1 cellular context compared by ENCODE assay signal in the genomic region with DNA sequence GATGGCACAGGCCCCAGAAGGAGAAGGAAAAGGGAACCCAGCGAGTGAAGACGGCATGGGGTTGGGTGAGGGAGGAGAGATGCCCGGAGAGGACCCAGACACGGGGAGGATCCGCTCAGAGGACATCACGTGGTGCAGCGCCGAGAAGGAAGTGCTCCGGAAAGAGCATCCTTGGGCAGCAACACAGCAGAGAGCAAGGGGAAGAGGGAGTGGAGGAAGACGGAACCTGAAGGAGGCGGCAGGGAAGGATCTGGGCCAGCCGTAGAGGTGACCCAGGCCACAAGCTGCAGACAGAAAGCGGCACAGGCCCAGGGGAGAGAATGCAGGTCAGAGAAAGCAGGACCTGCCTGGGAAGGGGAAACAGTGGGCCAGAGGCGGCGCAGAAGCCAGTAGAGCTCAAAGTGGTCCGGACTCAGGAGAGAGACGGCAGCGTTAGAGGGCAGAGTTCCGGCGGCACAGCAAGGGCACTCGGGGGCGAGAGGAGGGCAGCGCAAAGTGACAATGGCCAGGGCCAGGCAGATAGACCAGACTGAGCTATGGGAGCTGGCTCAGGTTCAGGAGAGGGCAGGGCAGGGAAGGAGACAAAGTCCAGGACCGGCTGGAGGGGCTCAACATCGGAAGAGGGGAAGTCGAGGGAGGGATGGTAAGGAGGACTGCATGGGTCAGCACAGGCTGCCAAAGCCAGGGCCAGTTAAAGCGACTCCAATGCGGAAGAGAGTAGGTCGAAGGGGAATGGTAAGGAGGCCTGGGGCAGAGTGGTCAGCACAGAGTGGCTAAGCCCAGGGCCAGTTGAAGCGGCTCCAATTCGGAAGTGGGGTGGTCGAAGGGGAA.
TF ChIP-seq lines count a peak whose summit lies in the region.

No MANE protein-coding gene starts in this region.

TF ChIP-seq in GM12878, 131 proteins besides CTCF, POLR2A, EP300 and RAD21:
- TF ChIP-seq ZBED1 (IDR thresholded peaks at IDR 0.05; ENCODE audit: borderline replicate concordance), result no peak
- no peak; the same call in 1 of the 2 replicates for TF ChIP-seq MXI1 (IDR thresholded peaks at IDR 0.05; ENCODE audit: low read depth, low read length)
- TF ChIP-seq TCF7 (IDR thresholded peaks at IDR 0.05; ENCODE audit: borderline replicate concordance), result no peak
- no peak for TF ChIP-seq CREM (IDR thresholded peaks at IDR 0.05; ENCODE audit: low read depth)
- TF ChIP-seq NFXL1 (IDR thresholded peaks at IDR 0.05; ENCODE audit: borderline replicate concordance), result no peak
- TF ChIP-seq SIX5 (IDR thresholded peaks at IDR 0.05; ENCODE audit: low read depth, low read length, severe bottlenecking), result no peak
- 0 out of 2 replicates have a peak, but pooled peaks have one; percentile 66 for TF ChIP-seq RCOR1 (conservative IDR thresholded peaks at IDR 0.05; ENCODE audit: low read depth, low read length)
- peak; percentile 95 for TF ChIP-seq RAD51 (IDR thresholded peaks at IDR 0.05)
- 0 out of 4 replicates have a peak, but pooled peaks of 1 of the 2 experiments have one; percentile 21 for TF ChIP-seq ETV6 (conservative IDR thresholded peaks at IDR 0.05 in 1 of 2, IDR thresholded peaks at IDR 0.05 in 1 of 2; ENCODE audit: borderline replicate concordance in 1 of 2, low read depth in 1 of 2)
- no peak for TF ChIP-seq ZNF24 (IDR thresholded peaks at IDR 0.05)
- TF ChIP-seq, protein P1, sequence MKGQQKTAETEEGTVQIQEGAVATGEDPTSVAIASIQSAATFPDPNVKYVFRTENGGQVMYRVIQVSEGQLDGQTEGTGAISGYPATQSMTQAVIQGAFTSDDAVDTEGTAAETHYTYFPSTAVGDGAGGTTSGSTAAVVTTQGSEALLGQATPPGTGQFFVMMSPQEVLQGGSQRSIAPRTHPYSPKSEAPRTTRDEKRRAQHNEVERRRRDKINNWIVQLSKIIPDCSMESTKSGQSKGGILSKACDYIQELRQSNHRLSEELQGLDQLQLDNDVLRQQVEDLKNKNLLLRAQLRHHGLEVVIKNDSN (IDR thresholded peaks at IDR 0.05; ENCODE audit: borderline replicate concordance, extremely low read length, insufficient read depth, low read depth, low read length), result peak; percentile 91
- no peak for TF ChIP-seq MYB (IDR thresholded peaks at IDR 0.05; ENCODE audit: borderline replicate concordance, low read depth, low read length)
- no peak for TF ChIP-seq STAT3 (IDR thresholded peaks at IDR 0.05; ENCODE audit: low read depth, low read length)
- no peak for TF ChIP-seq PAX8 (IDR thresholded peaks at IDR 0.05)
- TF ChIP-seq FOXK2 (IDR thresholded peaks at IDR 0.05), result no peak
- TF ChIP-seq CHD1 (IDR thresholded peaks at IDR 0.05; ENCODE audit: low read depth, low read length), result no peak
- TF ChIP-seq, protein P2, sequence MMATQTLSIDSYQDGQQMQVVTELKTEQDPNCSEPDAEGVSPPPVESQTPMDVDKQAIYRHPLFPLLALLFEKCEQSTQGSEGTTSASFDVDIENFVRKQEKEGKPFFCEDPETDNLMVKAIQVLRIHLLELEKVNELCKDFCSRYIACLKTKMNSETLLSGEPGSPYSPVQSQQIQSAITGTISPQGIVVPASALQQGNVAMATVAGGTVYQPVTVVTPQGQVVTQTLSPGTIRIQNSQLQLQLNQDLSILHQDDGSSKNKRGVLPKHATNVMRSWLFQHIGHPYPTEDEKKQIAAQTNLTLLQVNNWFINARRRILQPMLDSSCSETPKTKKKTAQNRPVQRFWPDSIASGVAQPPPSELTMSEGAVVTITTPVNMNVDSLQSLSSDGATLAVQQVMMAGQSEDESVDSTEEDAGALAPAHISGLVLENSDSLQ (IDR thresholded peaks at IDR 0.05), result no peak
- TF ChIP-seq, protein P3, sequence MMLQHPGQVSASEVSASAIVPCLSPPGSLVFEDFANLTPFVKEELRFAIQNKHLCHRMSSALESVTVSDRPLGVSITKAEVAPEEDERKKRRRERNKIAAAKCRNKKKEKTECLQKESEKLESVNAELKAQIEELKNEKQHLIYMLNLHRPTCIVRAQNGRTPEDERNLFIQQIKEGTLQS (IDR thresholded peaks at IDR 0.05; ENCODE audit: borderline replicate concordance, extremely low read depth, low read depth, low read length), result peak; percentile 66; the same call in 1 of the 2 replicates
- TF ChIP-seq MTA3 (IDR thresholded peaks at IDR 0.05; ENCODE audit: borderline replicate concordance, low read length), result no peak
- no peak for TF ChIP-seq ZNF207 (IDR thresholded peaks at IDR 0.05; ENCODE audit: borderline replicate concordance)
- TF ChIP-seq YY1 (IDR thresholded peaks at IDR 0.05; ENCODE audit: low read depth, low read length), result no peak
- no peak for TF ChIP-seq CBX5 (IDR thresholded peaks at IDR 0.05; ENCODE audit: low read depth)
- TF ChIP-seq, protein P4, sequence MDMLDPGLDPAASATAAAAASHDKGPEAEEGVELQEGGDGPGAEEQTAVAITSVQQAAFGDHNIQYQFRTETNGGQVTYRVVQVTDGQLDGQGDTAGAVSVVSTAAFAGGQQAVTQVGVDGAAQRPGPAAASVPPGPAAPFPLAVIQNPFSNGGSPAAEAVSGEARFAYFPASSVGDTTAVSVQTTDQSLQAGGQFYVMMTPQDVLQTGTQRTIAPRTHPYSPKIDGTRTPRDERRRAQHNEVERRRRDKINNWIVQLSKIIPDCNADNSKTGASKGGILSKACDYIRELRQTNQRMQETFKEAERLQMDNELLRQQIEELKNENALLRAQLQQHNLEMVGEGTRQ (IDR thresholded peaks at IDR 0.05; ENCODE audit: borderline replicate concordance, low read depth, low read length), result peak; percentile 79
- TF ChIP-seq, protein P5, sequence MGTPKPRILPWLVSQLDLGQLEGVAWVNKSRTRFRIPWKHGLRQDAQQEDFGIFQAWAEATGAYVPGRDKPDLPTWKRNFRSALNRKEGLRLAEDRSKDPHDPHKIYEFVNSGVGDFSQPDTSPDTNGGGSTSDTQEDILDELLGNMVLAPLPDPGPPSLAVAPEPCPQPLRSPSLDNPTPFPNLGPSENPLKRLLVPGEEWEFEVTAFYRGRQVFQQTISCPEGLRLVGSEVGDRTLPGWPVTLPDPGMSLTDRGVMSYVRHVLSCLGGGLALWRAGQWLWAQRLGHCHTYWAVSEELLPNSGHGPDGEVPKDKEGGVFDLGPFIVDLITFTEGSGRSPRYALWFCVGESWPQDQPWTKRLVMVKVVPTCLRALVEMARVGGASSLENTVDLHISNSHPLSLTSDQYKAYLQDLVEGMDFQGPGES (IDR thresholded peaks at IDR 0.05), result no peak
- peak; percentile 61 for TF ChIP-seq IKZF1 (conservative IDR thresholded peaks at IDR 0.05)
- TF ChIP-seq SP1 (IDR thresholded peaks at IDR 0.05; ENCODE audit: low read depth, low read length), result no peak
- peak; percentile 69; the same call in 1 of the 2 replicates for TF ChIP-seq HDGF (IDR thresholded peaks at IDR 0.05)
- TF ChIP-seq SRF (IDR thresholded peaks at IDR 0.05; ENCODE audit: low read depth in 2 of 2, low read length in 2 of 2), result peak; percentile 75 to 82; a peak in 2 of 4 replicates
- no peak for TF ChIP-seq CBFB (IDR thresholded peaks at IDR 0.05; ENCODE audit: low read depth)
- no peak for TF ChIP-seq EZH2 (IDR thresholded peaks at IDR 0.05; ENCODE audit: borderline replicate concordance, control insufficient read depth, low read depth, low read length)
- no peak for TF ChIP-seq ESRRA (IDR thresholded peaks at IDR 0.05; ENCODE audit: low read length)
- TF ChIP-seq, protein P6, sequence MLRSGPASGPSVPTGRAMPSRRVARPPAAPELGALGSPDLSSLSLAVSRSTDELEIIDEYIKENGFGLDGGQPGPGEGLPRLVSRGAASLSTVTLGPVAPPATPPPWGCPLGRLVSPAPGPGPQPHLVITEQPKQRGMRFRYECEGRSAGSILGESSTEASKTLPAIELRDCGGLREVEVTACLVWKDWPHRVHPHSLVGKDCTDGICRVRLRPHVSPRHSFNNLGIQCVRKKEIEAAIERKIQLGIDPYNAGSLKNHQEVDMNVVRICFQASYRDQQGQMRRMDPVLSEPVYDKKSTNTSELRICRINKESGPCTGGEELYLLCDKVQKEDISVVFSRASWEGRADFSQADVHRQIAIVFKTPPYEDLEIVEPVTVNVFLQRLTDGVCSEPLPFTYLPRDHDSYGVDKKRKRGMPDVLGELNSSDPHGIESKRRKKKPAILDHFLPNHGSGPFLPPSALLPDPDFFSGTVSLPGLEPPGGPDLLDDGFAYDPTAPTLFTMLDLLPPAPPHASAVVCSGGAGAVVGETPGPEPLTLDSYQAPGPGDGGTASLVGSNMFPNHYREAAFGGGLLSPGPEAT (IDR thresholded peaks at IDR 0.05; ENCODE audit: low read depth), result peak; percentile 22; the same call in 1 of the 2 replicates
- TF ChIP-seq SPI1 (IDR thresholded peaks at IDR 0.05; ENCODE audit: borderline replicate concordance, insufficient read depth, low read depth, low read length), result peak; percentile 70; the same call in 1 of the 2 replicates
- no peak for TF ChIP-seq NBN (IDR thresholded peaks at IDR 0.05)
- no peak for TF ChIP-seq SUZ12 (IDR thresholded peaks at IDR 0.05; ENCODE audit: unreplicated experiment)
- TF ChIP-seq, protein P7, sequence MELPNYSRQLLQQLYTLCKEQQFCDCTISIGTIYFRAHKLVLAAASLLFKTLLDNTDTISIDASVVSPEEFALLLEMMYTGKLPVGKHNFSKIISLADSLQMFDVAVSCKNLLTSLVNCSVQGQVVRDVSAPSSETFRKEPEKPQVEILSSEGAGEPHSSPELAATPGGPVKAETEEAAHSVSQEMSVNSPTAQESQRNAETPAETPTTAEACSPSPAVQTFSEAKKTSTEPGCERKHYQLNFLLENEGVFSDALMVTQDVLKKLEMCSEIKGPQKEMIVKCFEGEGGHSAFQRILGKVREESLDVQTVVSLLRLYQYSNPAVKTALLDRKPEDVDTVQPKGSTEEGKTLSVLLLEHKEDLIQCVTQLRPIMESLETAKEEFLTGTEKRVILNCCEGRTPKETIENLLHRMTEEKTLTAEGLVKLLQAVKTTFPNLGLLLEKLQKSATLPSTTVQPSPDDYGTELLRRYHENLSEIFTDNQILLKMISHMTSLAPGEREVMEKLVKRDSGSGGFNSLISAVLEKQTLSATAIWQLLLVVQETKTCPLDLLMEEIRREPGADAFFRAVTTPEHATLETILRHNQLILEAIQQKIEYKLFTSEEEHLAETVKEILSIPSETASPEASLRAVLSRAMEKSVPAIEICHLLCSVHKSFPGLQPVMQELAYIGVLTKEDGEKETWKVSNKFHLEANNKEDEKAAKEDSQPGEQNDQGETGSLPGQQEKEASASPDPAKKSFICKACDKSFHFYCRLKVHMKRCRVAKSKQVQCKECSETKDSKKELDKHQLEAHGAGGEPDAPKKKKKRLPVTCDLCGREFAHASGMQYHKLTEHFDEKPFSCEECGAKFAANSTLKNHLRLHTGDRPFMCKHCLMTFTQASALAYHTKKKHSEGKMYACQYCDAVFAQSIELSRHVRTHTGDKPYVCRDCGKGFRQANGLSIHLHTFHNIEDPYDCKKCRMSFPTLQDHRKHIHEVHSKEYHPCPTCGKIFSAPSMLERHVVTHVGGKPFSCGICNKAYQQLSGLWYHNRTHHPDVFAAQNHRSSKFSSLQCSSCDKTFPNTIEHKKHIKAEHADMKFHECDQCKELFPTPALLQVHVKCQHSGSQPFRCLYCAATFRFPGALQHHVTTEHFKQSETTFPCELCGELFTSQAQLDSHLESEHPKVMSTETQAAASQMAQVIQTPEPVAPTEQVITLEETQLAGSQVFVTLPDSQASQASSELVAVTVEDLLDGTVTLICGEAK (IDR thresholded peaks at IDR 0.05; ENCODE audit: borderline replicate concordance), result peak; percentile 57; the same call in 1 of the 2 replicates
- no peak for TF ChIP-seq STAT1 (conservative IDR thresholded peaks at IDR 0.05)
- peak; percentile 67 for TF ChIP-seq GABPA (IDR thresholded peaks at IDR 0.05; ENCODE audit: low read depth)
- TF ChIP-seq, protein P8, sequence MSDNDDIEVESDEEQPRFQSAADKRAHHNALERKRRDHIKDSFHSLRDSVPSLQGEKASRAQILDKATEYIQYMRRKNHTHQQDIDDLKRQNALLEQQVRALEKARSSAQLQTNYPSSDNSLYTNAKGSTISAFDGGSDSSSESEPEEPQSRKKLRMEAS (IDR thresholded peaks at IDR 0.05; ENCODE audit: low read depth, low read length), result peak; percentile 62; the same call in 1 of the 2 replicates
- no peak for TF ChIP-seq ATF7 (IDR thresholded peaks at IDR 0.05; ENCODE audit: low read depth)
- TF ChIP-seq CHD4 (IDR thresholded peaks at IDR 0.05), result no peak
- TF ChIP-seq YBX1 (IDR thresholded peaks at IDR 0.05), result no peak
- no peak for TF ChIP-seq JUNB (IDR thresholded peaks at IDR 0.05)
